Comparison of ENCODE assay signal across 8 cellular contexts in genomic region chr10:36725581-36726520, GRCh38.
DNase-seq lines count a peak whose midpoint lies in the region; ATAC-seq and TF ChIP-seq lines count a peak whose summit lies in the region.

No MANE protein-coding gene starts in this region.

- no peaks in the 10 kb centered on the region for H3K4me1 Mint-ChIP-seq in activated T-helper 17 cell treated with anti-CD3 and anti-CD28 coated beads, Interleukin-2, amount 50 U/mL, for 72 hours

- no peaks in the 10 kb centered on the region for H3K9me3 ChIP-seq in HUES48 (ENCODE audit: control insufficient read depth, insufficient read depth, low read length)

- H3K36me3 ChIP-seq in HUES48 (ENCODE audit: control insufficient read depth, insufficient read depth, low read length), result no peaks in the 10 kb centered on the region

- H3K9ac ChIP-seq in HUES48 (ENCODE audit: low read depth, low read length), result no peak overlapping the region

- DNase-seq in 8988T (peak; percentile 23), RPMI7951 (ENCODE audit: low read depth) (peak; percentile 100), foreskin keratinocyte (peak; percentile 92 to 97), retina (peak; percentile 74)

- no peaks in the 10 kb centered on the region for H3K27me3 Mint-ChIP-seq in activated T-helper 17 cell treated with anti-CD3 and anti-CD28 coated beads, Interleukin-2, amount 50 U/mL, for 72 hours

- no peaks in the 10 kb centered on the region for H3K9me3 Mint-ChIP-seq in activated T-helper 17 cell treated with anti-CD3 and anti-CD28 coated beads, Interleukin-2, amount 50 U/mL, for 72 hours

- peak; percentile 77 for TF ChIP-seq CTCF in foreskin keratinocyte (conservative IDR thresholded peaks at IDR 0.05)

- no peaks in the 10 kb centered on the region for H3K27me3 ChIP-seq in HUES48 (ENCODE audit: control insufficient read depth, insufficient read depth, low read length)
- H3K27me3 ChIP-seq in foreskin keratinocyte, result no peaks in the 10 kb centered on the region

- H3K4me3 Mint-ChIP-seq in activated T-helper 17 cell treated with anti-CD3 and anti-CD28 coated beads, Interleukin-2, amount 50 U/mL, for 72 hours, result no peak overlapping the region

- H3K4me3 ChIP-seq in HUES48 (ENCODE audit: low read depth, low read length), result no peak overlapping the region

- H3K4me1 ChIP-seq in HUES48 (ENCODE audit: control insufficient read depth, insufficient read depth, low read length) (peaks cover 8% of the 10 kb centered on the region), foreskin keratinocyte (peaks cover 12% of the 10 kb centered on the region)

- ATAC-seq in foreskin keratinocyte (peak; percentile 99), GM21360 (IDR thresholded peaks at IDR 0.05; ENCODE audit: unreplicated experiment) (no peak), GM21717 (IDR thresholded peaks at IDR 0.05; ENCODE audit: unreplicated experiment) (no peak)
- ATAC-seq in activated T-helper 17 cell treated with anti-CD3 and anti-CD28 coated beads, Interleukin-2, amount 50 U/mL, for 72 hours (replicated peaks), result no peak

- no peak overlapping the region for H3K27ac Mint-ChIP-seq in activated T-helper 17 cell treated with anti-CD3 and anti-CD28 coated beads, Interleukin-2, amount 50 U/mL, for 72 hours

- H3K27ac ChIP-seq in HUES48 (ENCODE audit: low read depth, low read length) (peak overlapping the region; percentile 56), foreskin keratinocyte (peak overlapping the region; percentile 49)

- H3K36me3 Mint-ChIP-seq in activated T-helper 17 cell treated with anti-CD3 and anti-CD28 coated beads, Interleukin-2, amount 50 U/mL, for 72 hours (ENCODE audit: low read depth), result no peaks in the 10 kb centered on the region

Comparison
In these comparisons a context has a peak if more than half of its experiments do, and no peak if none do; other contexts are left out.
1. DNase-seq: peak in every context shown above with its lines; median percentile 100 in RPMI7951; 94 in foreskin keratinocyte; 74 in retina; 23 in 8988T.